In the genomic region with DNA sequence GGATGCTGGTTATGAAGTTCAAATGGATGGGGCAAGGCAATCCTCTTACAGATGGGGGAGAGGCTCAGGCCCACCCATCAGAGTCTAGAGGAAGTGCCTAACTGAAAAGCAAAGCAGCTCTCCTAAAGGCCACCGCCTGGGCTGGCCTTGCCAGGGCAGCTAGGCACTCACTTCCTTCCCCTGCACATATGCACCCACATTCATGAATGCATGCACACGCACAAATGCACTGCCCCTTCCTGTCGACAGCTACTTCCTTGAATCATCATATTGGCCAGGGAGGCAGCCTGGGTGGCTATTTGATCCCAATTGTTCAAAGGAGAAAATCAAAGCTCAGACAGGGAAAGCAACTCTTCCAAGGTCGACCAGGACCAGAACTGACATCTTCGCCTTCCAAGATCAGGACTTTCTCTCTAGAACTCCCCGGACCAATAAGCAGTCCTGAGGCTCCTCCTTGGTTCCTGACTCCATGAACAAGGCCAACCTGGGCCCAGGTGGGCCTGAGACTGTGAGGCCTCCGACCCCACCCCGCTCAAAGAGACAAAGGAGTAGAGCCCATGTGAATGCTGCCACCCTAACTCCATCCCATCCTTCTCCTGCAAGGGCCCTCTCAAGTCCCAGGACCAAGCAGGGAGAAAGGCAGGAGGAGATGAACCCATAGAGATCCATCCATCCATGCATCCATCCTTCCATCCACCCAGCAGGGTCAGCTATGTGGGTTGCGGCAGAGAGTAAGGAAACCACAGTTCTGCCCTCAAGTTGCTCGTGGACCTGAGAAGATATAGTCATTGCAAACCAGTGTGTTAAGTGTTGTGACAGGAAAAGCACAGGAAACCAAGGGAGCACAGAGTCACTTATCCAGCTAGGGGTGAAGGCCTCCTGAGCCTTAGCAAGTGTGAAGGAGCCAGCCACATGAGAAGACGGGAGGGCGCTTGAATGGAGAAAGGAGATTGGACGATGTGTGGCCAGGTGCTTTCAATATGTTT, we compare ENCODE assay signal across 21 cellular contexts. TPM values are rescaled to one million over a fixed set of nuclear protein-coding genes. Genes with fewer than 3 reads are reported as not detected.
A peak's percentile ranks its signal among the peaks of the same experiment; 100 is the strongest.
DNase-seq lines count a peak whose midpoint lies in the region; TF ChIP-seq lines count a peak whose summit lies in the region.
"Had no signal": no experiment of that assay in that cellular context is flagged by ENCODE, and none has a peak within 500 bp of the region (broad histone marks: within the 10 kb centered on the region; RNA-seq: fewer than 3 reads in every experiment).

No MANE protein-coding gene starts in this region.

- TF ChIP-seq POLR2A in Peyer's patch (IDR thresholded peaks at IDR 0.05) = no peak
- TF ChIP-seq POLR2A in spleen (IDR thresholded peaks at IDR 0.05) = no peak
- no peak for TF ChIP-seq POLR2A in breast epithelium (IDR thresholded peaks at IDR 0.05)

- H3K27ac Mint-ChIP-seq in CD14-positive monocyte = no peak overlapping the region
- H3K27ac Mint-ChIP-seq: CD4-positive, alpha-beta T cell had no signal

- no peaks in the 10 kb centered on the region for H3K9me3 ChIP-seq in Peyer's patch
- H3K9me3 ChIP-seq in spleen = peaks cover 0 to 16% (median 8%) of the 10 kb centered on the region in 8 donors
- no peaks in the 10 kb centered on the region for H3K9me3 ChIP-seq in breast epithelium
- H3K9me3 ChIP-seq: SK-N-SH had no signal

- DNase-seq in CD14-positive monocyte (ENCODE audit: low spot score) (peak; percentile 21), Peyer's patch (peak in 2 of 3 donors; percentile 26 to 27), islet precursor cell (peak; percentile 31), spleen (peak; percentile 54), NCI-H2029 (lab: John Stamatoyannopoulos, UW) (no peak), breast epithelium (ENCODE audit: low spot score in 2 of 2) (no peak), SHP77 (lab: John Stamatoyannopoulos, UW) (no peak)
- DNase-seq: CD4-positive, alpha-beta T cell; Kasumi-1; MV-4-11; NCI-H1105; NCI-H1436 treated with DMSO at 0.1 percent for 48 hours; NCI-H187 treated with DMSO at 0.1 percent for 48 hours; NCI-H2107; NCI-H446 treated with DMSO at 0.1 percent for 48 hours; NCI-H526 treated with DMSO at 0.1 percent for 48 hours; SK-N-SH had no signal

- no peak overlapping the region for H3K27ac ChIP-seq in Peyer's patch
- no peak overlapping the region for H3K27ac ChIP-seq in spleen
- no peak overlapping the region for H3K27ac ChIP-seq in breast epithelium
- H3K27ac ChIP-seq: BLaER1 had no signal

- H3K4me1 Mint-ChIP-seq in CD14-positive monocyte = no peaks in the 10 kb centered on the region

- no peaks in the 10 kb centered on the region for H3K4me1 ChIP-seq in Peyer's patch
- peaks cover 0 to 18% (median 0%) of the 10 kb centered on the region in 6 donors for H3K4me1 ChIP-seq in spleen
- H3K4me1 ChIP-seq in breast epithelium = no peaks in the 10 kb centered on the region

- H3K4me3 Mint-ChIP-seq in CD14-positive monocyte = no peak overlapping the region
- H3K4me3 Mint-ChIP-seq: CD4-positive, alpha-beta T cell had no signal

- WGBS in spleen, 5 donors = 64 to 77% (median 67%) methylated on average over 13 of the region's 13 CpGs

- H3K36me3 ChIP-seq in Peyer's patch (no peaks in the 10 kb centered on the region), spleen (no peaks in the 10 kb centered on the region), breast epithelium (no peaks in the 10 kb centered on the region)
- H3K36me3 ChIP-seq: BLaER1 had no signal

- TF ChIP-seq CTCF in CD14-positive monocyte (IDR thresholded peaks at IDR 0.05) (no peak), Peyer's patch (IDR thresholded peaks at IDR 0.05) (no peak), spleen (IDR thresholded peaks at IDR 0.05 in 8 of 11, conservative IDR thresholded peaks at IDR 0.05 in 3 of 11) (no peak), breast epithelium (IDR thresholded peaks at IDR 0.05) (no peak)

- no peak overlapping the region for H3K4me3 ChIP-seq in Peyer's patch
- H3K4me3 ChIP-seq in spleen = no peak overlapping the region
- H3K4me3 ChIP-seq in breast epithelium = no peak overlapping the region
- H3K4me3 ChIP-seq: BLaER1, K562 had no signal

- peaks cover 3 to 14% (median 9%) of the 10 kb centered on the region in 7 donors for H3K9me3 Mint-ChIP-seq in CD14-positive monocyte

- H3K27me3 Mint-ChIP-seq in CD14-positive monocyte (ENCODE audit: low read depth in 3 of 3) = peaks cover 3 to 8% (median 3%) of the 10 kb centered on the region in 3 donors

- intact Hi-C loops in CD14-positive monocyte (cut with micrococcal nuclease) (no loop called here), spleen (cut with DNase I; ENCODE audit: low total_unique reads) (no loop called here), breast epithelium (cut with DNase I; ENCODE audit: low total_unique reads) (no loop called here)

- H3K27me3 ChIP-seq in Peyer's patch (no peaks in the 10 kb centered on the region), spleen (replicated peaks in 1 of 7) (peaks cover 0 to 13% (median 0%) of the 10 kb centered on the region in 7 donors), breast epithelium (no peaks in the 10 kb centered on the region)
- H3K27me3 ChIP-seq: BLaER1 had no signal

- no peaks in the 10 kb centered on the region for H3K36me3 Mint-ChIP-seq in CD14-positive monocyte

RNA-seq across cellular contexts. Expression of a gene that starts 35.4 kb away (rescaled TPM):
- not detected for polyA plus RNA-seq in CD14-positive monocyte
- total RNA-seq in Peyer's patch = not detected
- 1 to 10 TPM in 2 of 7 donors, under 1 TPM in 1, not detected in 4; 0.57 to 1.0 (median 1.0) TPM for total RNA-seq in spleen
- under 1 TPM in 2 of 3 donors, not detected in 1; 0.17 to 0.20 TPM for polyA plus RNA-seq in spleen
- not detected for total RNA-seq in breast epithelium
- total RNA-seq: CD4-positive, alpha-beta T cell; K562; MCF 10A had no signal
- polyA plus RNA-seq: AG04450, K562 had no signal

Comparison
In these comparisons a context has a peak if more than half of its experiments do, and no peak if none do; other contexts are left out.
1. DNase-seq: peak in CD14-positive monocyte (single experiment), Peyer's patch (2 of 3), islet precursor cell (single experiment) and spleen (single experiment); none in NCI-H2029 (single experiment), breast epithelium (0 of 2) and SHP77 (0 of 2).